ENCODE assay signal across 8 cellular contexts in genomic region chr18:26574958-26575864, GRCh38. TPM values are rescaled to one million over a fixed set of nuclear protein-coding genes. Genes with fewer than 3 reads are reported as not detected.
A peak's percentile ranks its signal among the peaks of the same experiment; 100 is the strongest.
DNase-seq lines count a peak whose midpoint lies in the region; ATAC-seq and TF ChIP-seq lines count a peak whose summit lies in the region.

No MANE protein-coding gene starts in this region.

- in situ Hi-C loops in GM23248 (cut with MboI): no loop called here

- TF ChIP-seq CTCF in AG09309 (IDR thresholded peaks at IDR 0.05; ENCODE audit: control insufficient read depth, insufficient read depth, low read depth, low read length, missing control alignments): no peak
- TF ChIP-seq CTCF in neural cell (IDR thresholded peaks at IDR 0.05; ENCODE audit: poor library complexity, severe bottlenecking): no peak

- peak overlapping the region; percentile 67 for H2AFZ ChIP-seq in GM23248
- no peak overlapping the region for H2AFZ ChIP-seq in neural cell (ENCODE audit: low read depth, low read length)

- peaks cover 7% of the 10 kb centered on the region; the same call in 1 of the 2 replicates for H3K4me1 ChIP-seq in GM23248 (ENCODE audit: insufficient read depth)

- H3F3A ChIP-seq in GM23248 (ENCODE audit: insufficient read depth) (no peaks in the 10 kb centered on the region), neural cell (ENCODE audit: insufficient read depth, low read length, poor library complexity, severe bottlenecking) (no peaks in the 10 kb centered on the region)

- H3K27ac ChIP-seq in GM23248 (no peak overlapping the region), neural cell (ENCODE audit: low read length) (no peak overlapping the region)

- TF ChIP-seq RAD21 in neural cell (conservative IDR thresholded peaks at IDR 0.05): no peak

- WGBS in GM23248 (ENCODE audit: low coverage in 1 of 2, low lambda C conversion rate in 2 of 2, missing lambda C conversion rate in 2 of 2), 2 experiments: 6 to 7% methylated on average over 27 of the region's 27 CpGs

- H3K9ac ChIP-seq in GM23248 (peak overlapping the region; percentile 65), neural cell (ENCODE audit: low read length) (no peak overlapping the region)

- TF ChIP-seq EP300 in neural cell (conservative IDR thresholded peaks at IDR 0.05; ENCODE audit: poor library complexity, severe bottlenecking): no peak

- H3K9me3 ChIP-seq in GM23248 (ENCODE audit: low read depth): no peaks in the 10 kb centered on the region
- H3K9me3 ChIP-seq in neural cell (ENCODE audit: low read length): no peaks in the 10 kb centered on the region

- H4K20me1 ChIP-seq in GM23248 (ENCODE audit: insufficient read depth) (no peaks in the 10 kb centered on the region), neural cell (ENCODE audit: insufficient read depth) (no peaks in the 10 kb centered on the region)

- DNase-seq in AG09309 (ENCODE audit: low read depth) (peak; percentile 29), GM23248 (peak; percentile 79), fibroblast of peridontal ligament (ENCODE audit: extremely low read depth) (peak; percentile 55), SW480 (ENCODE audit: low spot score) (no peak), cortex of kidney (lab: John Stamatoyannopoulos, UW) (no peak)
- no peak for DNase-seq in activated CD4-positive, CD25-positive, alpha-beta regulatory T cell treated with anti-CD3 and anti-CD28 coated beads, Interleukin-2, amount 50 U/mL, for 72 hours

- H3K4me2 ChIP-seq in GM23248 (ENCODE audit: unreplicated experiment) (peak overlapping the region; percentile 76), neural cell (ENCODE audit: low read length) (no peak overlapping the region)

- no peaks in the 10 kb centered on the region for H3K79me2 ChIP-seq in GM23248 (ENCODE audit: insufficient read depth)
- H3K79me2 ChIP-seq in neural cell (replicated peaks; ENCODE audit: insufficient read depth, low read length): no peaks in the 10 kb centered on the region

- peak overlapping the region; percentile 47 for H3K4me3 ChIP-seq in AG09309 (ENCODE audit: control insufficient read depth, low read depth, low read length)
- H3K4me3 ChIP-seq in GM23248: peak overlapping the region; percentile 66
- peak overlapping the region; percentile 38 for H3K4me3 ChIP-seq in neural cell (ENCODE audit: low read length)

- peak; percentile 61 for ATAC-seq in SK-N-SH treated with all-trans-retinoic acid at 6 μM for 48 hours

- H3K36me3 ChIP-seq in GM23248 (ENCODE audit: low read depth) (no peaks in the 10 kb centered on the region), neural cell (ENCODE audit: insufficient read depth, low read length) (no peaks in the 10 kb centered on the region)

- H3K9me2 ChIP-seq in GM23248 (ENCODE audit: insufficient read depth) (no peaks in the 10 kb centered on the region), neural cell (ENCODE audit: insufficient read depth, low read length) (no peaks in the 10 kb centered on the region)

- peaks cover 21% of the 10 kb centered on the region for H3K27me3 ChIP-seq in GM23248 (replicated peaks; ENCODE audit: insufficient read depth)
- H3K27me3 ChIP-seq in neural cell (ENCODE audit: insufficient read depth, low read depth, low read length): no peaks in the 10 kb centered on the region

TF ChIP-seq in SK-N-SH treated with all-trans-retinoic acid at 6 μM for 48 hours, 23 proteins besides CTCF, POLR2A, EP300 and RAD21:
- no peak for TF ChIP-seq ZNF565 (CRISPR knock-in tag; conservative IDR thresholded peaks at IDR 0.05; ENCODE audit: low read depth)
- TF ChIP-seq BACH2 (CRISPR knock-in tag; IDR thresholded peaks at IDR 0.05; ENCODE audit: borderline replicate concordance): no peak
- TF ChIP-seq CREB5 (CRISPR knock-in tag; IDR thresholded peaks at IDR 0.05; ENCODE audit: low read depth): no peak
- TF ChIP-seq RARB (CRISPR knock-in tag; IDR thresholded peaks at IDR 0.05): no peak
- no peak for TF ChIP-seq ZNF70 (CRISPR knock-in tag; IDR thresholded peaks at IDR 0.05)
- no peak for TF ChIP-seq ZNF8 (CRISPR knock-in tag; IDR thresholded peaks at IDR 0.05)
- TF ChIP-seq ZFP3 (CRISPR knock-in tag; IDR thresholded peaks at IDR 0.05): no peak
- no peak for TF ChIP-seq OSR1 (CRISPR knock-in tag; IDR thresholded peaks at IDR 0.05)
- TF ChIP-seq GLIS3 (CRISPR knock-in tag; IDR thresholded peaks at IDR 0.05): no peak
- no peak for TF ChIP-seq ISL1 (CRISPR knock-in tag; IDR thresholded peaks at IDR 0.05)
- TF ChIP-seq ESRRG (CRISPR knock-in tag; IDR thresholded peaks at IDR 0.05): no peak
- TF ChIP-seq TCF4 (CRISPR knock-in tag; IDR thresholded peaks at IDR 0.05; ENCODE audit: borderline replicate concordance): no peak

TF ChIP-seq in neural cell, 6 proteins besides CTCF, POLR2A, EP300 and RAD21:
- no peak for TF ChIP-seq SMC3 (conservative IDR thresholded peaks at IDR 0.05; ENCODE audit: poor library complexity)
- TF ChIP-seq POLR2AphosphoS5 (IDR thresholded peaks at IDR 0.05): no peak
- no peak for TF ChIP-seq EZH2 (IDR thresholded peaks at IDR 0.05; ENCODE audit: borderline replicate concordance, insufficient read depth, low read length, poor library complexity, severe bottlenecking)
- no peak for TF ChIP-seq MXI1 (conservative IDR thresholded peaks at IDR 0.05; ENCODE audit: poor library complexity, severe bottlenecking)
- TF ChIP-seq REST (IDR thresholded peaks at IDR 0.05; ENCODE audit: borderline replicate concordance): no peak
- TF ChIP-seq TAF1 (IDR thresholded peaks at IDR 0.05; ENCODE audit: low read depth): no peak

RNA-seq across cellular contexts. Expression of gene KCTD1, which starts 26.9 kb away (rescaled TPM):
- total RNA-seq in GM23248 (2014; rRNA removed; shearing (Covaris generic)): 14.9 and 17.9 TPM in 2 replicates
- polyA plus RNA-seq in GM23248 (2016; fragmentation: Nextera tagmentation; extraction: Ambion mirVana): 5.0 and 5.7 TPM in 2 replicates
- polyA plus RNA-seq in neural cell: 32.0 and 44.5 TPM in 2 replicates
- polyA minus RNA-seq in neural cell: 52.6 and 54.3 TPM in 2 replicates

Comparison
In these comparisons a context has a peak if more than half of its experiments do, and no peak if none do; other contexts are left out.
1. DNase-seq: peak in AG09309 (single experiment), GM23248 (single experiment) and fibroblast of peridontal ligament (single experiment); none in SW480 (single experiment), cortex of kidney (single experiment) and activated CD4-positive, CD25-positive, alpha-beta regulatory T cell treated with anti-CD3 and anti-CD28 coated beads, Interleukin-2, amount 50 U/mL, for 72 hours (single experiment).
2. Peak in every context shown above with its lines, with median percentiles within 50 percentile points of each other: H3K4me3 ChIP-seq.